Comparison of ENCODE assay signal across 2 cellular contexts in genomic region chr1:228851196-228851595, GRCh38.
TF ChIP-seq lines count a peak whose summit lies in the region.

No MANE protein-coding gene starts in this region.

TF ChIP-seq in A549, 52 proteins besides CTCF, POLR2A, EP300 and RAD21:
- no peak for TF ChIP-seq HMGXB4 (CRISPR knock-in tag; IDR thresholded peaks at IDR 0.05; ENCODE audit: borderline replicate concordance)
- TF ChIP-seq MYC (IDR thresholded peaks at IDR 0.05; ENCODE audit: borderline replicate concordance, low read length) = no peak
- no peak for TF ChIP-seq KDM5A (IDR thresholded peaks at IDR 0.05)
- TF ChIP-seq MAFK (IDR thresholded peaks at IDR 0.05; ENCODE audit: partially characterized antibody) = peak; percentile 29
- TF ChIP-seq ESRRA (IDR thresholded peaks at IDR 0.05; ENCODE audit: borderline replicate concordance, low read length) = no peak
- no peak for TF ChIP-seq ZC3H11A (IDR thresholded peaks at IDR 0.05)
- no peak for TF ChIP-seq TFCP2L1 (CRISPR knock-in tag; IDR thresholded peaks at IDR 0.05)

TF ChIP-seq in GM23338, 12 proteins besides CTCF, POLR2A, EP300 and RAD21 (continued from another document):
- TF ChIP-seq ETS1 (IDR thresholded peaks at IDR 0.05) = no peak
- no peak for TF ChIP-seq EZH2 (IDR thresholded peaks at IDR 0.05; ENCODE audit: low read depth, unreplicated experiment)
- no peak for TF ChIP-seq CREB1 (CRISPR knock-in tag; IDR thresholded peaks at IDR 0.05; ENCODE audit: low read depth)
- TF ChIP-seq ZNF462 (CRISPR knock-in tag; IDR thresholded peaks at IDR 0.05) = no peak
- no peak for TF ChIP-seq REST (IDR thresholded peaks at IDR 0.05; ENCODE audit: unreplicated experiment)
